ENCODE assay signal across 14 cellular contexts in genomic region chr3:34323517-34323916, GRCh38.
DNase-seq lines count a peak whose midpoint lies in the region; ATAC-seq and TF ChIP-seq lines count a peak whose summit lies in the region.
"Had no signal": no experiment of that assay in that cellular context is flagged by ENCODE, and none has a peak within 500 bp of the region (broad histone marks: within the 10 kb centered on the region; RNA-seq: fewer than 3 reads in every experiment).

No MANE protein-coding gene starts in this region.

- no peaks in the 10 kb centered on the region for H3K27me3 Mint-ChIP-seq in endothelial cell (ENCODE audit: unreplicated experiment)
- H3K27me3 Mint-ChIP-seq: dendritic cell treated with granulocyte-macrophage colony-stimulating factor and Interleukin-4, amounts not matched to agents 40 ng/mL and 50 ng/mL, for 4 days; progenitor cell of endocrine pancreas had no signal

- ATAC-seq in GM18505 (IDR thresholded peaks at IDR 0.05; ENCODE audit: unreplicated experiment) (peak; percentile 83), GM19455 (IDR thresholded peaks at IDR 0.05; ENCODE audit: unreplicated experiment) (peak; percentile 74), HG02798 (IDR thresholded peaks at IDR 0.05; ENCODE audit: poor library complexity, unreplicated experiment) (peak; percentile 86), HG03460 (IDR thresholded peaks at IDR 0.05; ENCODE audit: unreplicated experiment) (peak; percentile 76)

- no peaks in the 10 kb centered on the region for H3K9me3 Mint-ChIP-seq in endothelial cell (ENCODE audit: unreplicated experiment)
- H3K9me3 Mint-ChIP-seq: dendritic cell treated with granulocyte-macrophage colony-stimulating factor and Interleukin-4, amounts not matched to agents 40 ng/mL and 50 ng/mL, for 4 days had no signal

- H3K27ac Mint-ChIP-seq in endothelial cell (ENCODE audit: unreplicated experiment), result no peak overlapping the region
- H3K27ac Mint-ChIP-seq: dendritic cell treated with granulocyte-macrophage colony-stimulating factor and Interleukin-4, amounts not matched to agents 40 ng/mL and 50 ng/mL, for 4 days; progenitor cell of endocrine pancreas had no signal

- H3K4me3 Mint-ChIP-seq in endothelial cell (ENCODE audit: unreplicated experiment), result no peak overlapping the region
- H3K4me3 Mint-ChIP-seq: dendritic cell treated with granulocyte-macrophage colony-stimulating factor and Interleukin-4, amounts not matched to agents 40 ng/mL and 50 ng/mL, for 4 days had no signal

- no peak for TF ChIP-seq CTCF in endothelial cell (IDR thresholded peaks at IDR 0.05; ENCODE audit: unreplicated experiment)

- TF ChIP-seq POLR2A in GM18505 (IDR thresholded peaks at IDR 0.05; ENCODE audit: borderline replicate concordance, extremely low read depth, insufficient read depth, insufficient read length), result no peak

- no peaks in the 10 kb centered on the region for H3K36me3 Mint-ChIP-seq in endothelial cell (ENCODE audit: low read depth, unreplicated experiment)

- in situ Hi-C loops in ACHN (cut with HindIII; ENCODE audit: low pct_ligation_motif_present, low pct_unique_long_range_greater_than_20kb, low sequenced_read_pairs), result no loop called here

- DNase-seq in ACHN (no peak), medulla oblongata (ENCODE audit: extremely low spot score) (no peak), endothelial cell (ENCODE audit: low spot score) (no peak), NCI-H2227 treated with DMSO at 0.1 percent for 48 hours (lab: John Stamatoyannopoulos, UW) (no peak)
- DNase-seq: DMS79, MV-4-11, NCI-H510A treated with DMSO at 0.1 percent for 48 hours, Right ventricle myocardium superior had no signal

- H3K4me1 Mint-ChIP-seq in endothelial cell (ENCODE audit: unreplicated experiment), result peaks cover 8% of the 10 kb centered on the region
